Comparison of ENCODE assay signal across 8 cellular contexts in genomic region chr11:123561046-123561781, GRCh38.
DNase-seq lines count a peak whose midpoint lies in the region; ATAC-seq and TF ChIP-seq lines count a peak whose summit lies in the region.

No MANE protein-coding gene starts in this region.

- peak; percentile 18 for TF ChIP-seq CTCF in 22Rv1 (IDR thresholded peaks at IDR 0.05)

- H3K4me3 Mint-ChIP-seq in activated naive CD8-positive, alpha-beta T cell treated with anti-CD3 and anti-CD28 coated beads for 36 hours: peak overlapping the region; percentile 81

- H3K9ac ChIP-seq in iPS-20b (ENCODE audit: low read depth, low read length): peak overlapping the region; percentile 54; the same call in 1 of the 2 replicates

- H3K9me3 ChIP-seq in iPS-20b (ENCODE audit: insufficient read depth, low read depth, low read length): no peaks in the 10 kb centered on the region

- H3K27me3 ChIP-seq in H7 (ENCODE audit: control insufficient read depth, insufficient read depth, low read length) (no peaks in the 10 kb centered on the region), iPS-20b (ENCODE audit: insufficient read depth, low read length) (no peaks in the 10 kb centered on the region)

- peaks cover 15% of the 10 kb centered on the region for H3K4me1 Mint-ChIP-seq in activated naive CD8-positive, alpha-beta T cell treated with anti-CD3 and anti-CD28 coated beads for 36 hours

- ATAC-seq in GM18867 (IDR thresholded peaks at IDR 0.05; ENCODE audit: unreplicated experiment): no peak
- no peak for ATAC-seq in HG03175 (IDR thresholded peaks at IDR 0.05; ENCODE audit: unreplicated experiment)

- peaks cover 7% of the 10 kb centered on the region for H3K27me3 Mint-ChIP-seq in activated naive CD8-positive, alpha-beta T cell treated with anti-CD3 and anti-CD28 coated beads for 36 hours

- H3K9me3 Mint-ChIP-seq in activated naive CD8-positive, alpha-beta T cell treated with anti-CD3 and anti-CD28 coated beads for 36 hours: no peaks in the 10 kb centered on the region

- H3K27ac Mint-ChIP-seq in activated naive CD8-positive, alpha-beta T cell treated with anti-CD3 and anti-CD28 coated beads for 36 hours: peak overlapping the region; percentile 59

- H3K4me1 ChIP-seq in iPS-20b (ENCODE audit: insufficient read depth, low read length): peaks cover 31% of the 10 kb centered on the region; the same call in 1 of the 2 replicates

- H3K36me3 ChIP-seq in H7 (replicated peaks; ENCODE audit: control insufficient read depth, insufficient read depth, low read length) (no peaks in the 10 kb centered on the region), iPS-20b (ENCODE audit: insufficient read depth, low read depth, low read length) (no peaks in the 10 kb centered on the region)

- H3K36me3 Mint-ChIP-seq in activated naive CD8-positive, alpha-beta T cell treated with anti-CD3 and anti-CD28 coated beads for 36 hours: no peaks in the 10 kb centered on the region

- H3K27ac ChIP-seq in 22Rv1: no peak overlapping the region
- peak overlapping the region; percentile 62 for H3K27ac ChIP-seq in iPS-20b (ENCODE audit: low read length)

- DNase-seq in H7 (peak; percentile 77), superior temporal gyrus (ENCODE audit: extremely low spot score) (peak; percentile 70), ureter (ENCODE audit: low spot score) (no peak)
- DNase-seq in activated naive CD8-positive, alpha-beta T cell treated with anti-CD3 and anti-CD28 coated beads for 36 hours: no peak

- H3K4me3 ChIP-seq in H7 (ENCODE audit: insufficient read depth, low read depth, low read length) (no peak overlapping the region), iPS-20b (ENCODE audit: low read length) (no peak overlapping the region)

Comparison
In these comparisons a context has a peak if more than half of its experiments do, and no peak if none do; other contexts are left out.
1. DNase-seq: peak in H7 (single experiment) and superior temporal gyrus (single experiment); none in activated naive CD8-positive, alpha-beta T cell treated with anti-CD3 and anti-CD28 coated beads for 36 hours (single experiment) and ureter (single experiment).